ENCODE assay signal across 22 cellular contexts in genomic region chr12:66984962-66985361, GRCh38.
DNase-seq lines count a peak whose midpoint lies in the region; ATAC-seq, FAIRE-seq and TF ChIP-seq lines count a peak whose summit lies in the region.
"Had no signal": no experiment of that assay in that cellular context is flagged by ENCODE, and none has a peak within 500 bp of the region (broad histone marks: within the 10 kb centered on the region; RNA-seq: fewer than 3 reads in every experiment).

No MANE protein-coding gene starts in this region.

- peak; percentile 23; the same call in 1 of the 3 replicates for ATAC-seq in RWPE2 (ENCODE audit: low read depth)
- ATAC-seq: GM12878; stimulated activated naive CD8-positive, alpha-beta T cell treated with anti-CD3 and anti-CD28 coated beads, Interleukin-15, Interleukin-2, amounts not matched to agents 100 U/mL and 50 U/mL, for 24 hours; WTC11 had no signal

- no peaks in the 10 kb centered on the region for H3K4me1 ChIP-seq in RWPE2 (ENCODE audit: insufficient read depth, poor library complexity, severe bottlenecking)
- H3K4me1 ChIP-seq: BE2C had no signal

- TF ChIP-seq RAD21 in Ishikawa (IDR thresholded peaks at IDR 0.05; ENCODE audit: low read depth) = no peak

- intact Hi-C loops in cardiac septum (cut with DNase I) = no loop called here

- H3K36me3 ChIP-seq in RWPE2 (ENCODE audit: low read depth) = no peaks in the 10 kb centered on the region
- H3K36me3 ChIP-seq: BE2C, sigmoid colon, thoracic aorta had no signal

- no peak overlapping the region for H3K27ac ChIP-seq in RWPE2 (ENCODE audit: poor library complexity, severe bottlenecking)
- H3K27ac ChIP-seq: RWPE1, thoracic aorta had no signal

- FAIRE-seq in RCC 7860 (lab: Jason Lieb, UNC) = no peak
- FAIRE-seq: GM12878 had no signal

- no peak for TF ChIP-seq CTCF in RWPE2 (IDR thresholded peaks at IDR 0.05; ENCODE audit: poor library complexity, severe bottlenecking)

- H3K27me3 ChIP-seq in RWPE2 (ENCODE audit: insufficient read depth, poor library complexity, severe bottlenecking) = no peaks in the 10 kb centered on the region
- H3K27me3 ChIP-seq: BE2C, sigmoid colon had no signal

- TF ChIP-seq EP300 in Ishikawa (IDR thresholded peaks at IDR 0.05; ENCODE audit: borderline replicate concordance) = no peak

- H3K4me3 ChIP-seq in RWPE2 (ENCODE audit: severe bottlenecking) = no peak overlapping the region
- H3K4me3 ChIP-seq: GM12878, sigmoid colon, thoracic aorta had no signal

- DNase-seq in COR-L47 (lab: John Stamatoyannopoulos, UW) (peak; percentile 6), RWPE2 (ENCODE audit: low spot score) (no peak), glomerular visceral epithelial cell (ENCODE audit: extremely low spot score) (peak; percentile 46), SIG-M5 treated with dmso at 0.1 percent for 504 hours (lab: John Stamatoyannopoulos, UW; ENCODE audit: unreplicated experiment) (no peak), cardiac septum (ENCODE audit: low spot score) (no peak), RCC 7860 (ENCODE audit: low spot score) (no peak)
- DNase-seq in activated CD8-positive, alpha-beta memory T cell treated with anti-CD3 and anti-CD28 coated beads for 24 hours = no peak
- DNase-seq: activated naive CD4-positive, alpha-beta T cell treated with anti-CD3 and anti-CD28 coated beads, Interleukin-2, amount 50 U/mL, for 16 hours; BE2C; erythroblast; H9; Kasumi-1; NCI-H1092; NCI-H524 treated with DMSO at 0.1 percent for 48 hours; sigmoid colon; stimulated activated naive CD8-positive, alpha-beta T cell treated with anti-CD3 and anti-CD28 coated beads, Interleukin-15, Interleukin-2, amounts not matched to agents 100 U/mL and 50 U/mL, for 24 hours; T-helper 9 cell had no signal

- H3K9me3 ChIP-seq in RWPE2 (ENCODE audit: severe bottlenecking) = no peaks in the 10 kb centered on the region
- H3K9me3 ChIP-seq: BE2C, sigmoid colon, thoracic aorta had no signal

TF ChIP-seq in Ishikawa, 13 proteins besides CTCF, POLR2A, EP300 and RAD21:
- no peak for TF ChIP-seq TEAD4 (IDR thresholded peaks at IDR 0.05)
- peak; percentile 31; the same call in 1 of the 2 replicates for TF ChIP-seq NFIC (IDR thresholded peaks at IDR 0.05)
TF ChIP-seq in Ishikawa: peak in this region for 1.

Comparison
In these comparisons a context has a peak if more than half of its experiments do, and no peak if none do; other contexts are left out.
1. DNase-seq: peak in COR-L47 (single experiment) and glomerular visceral epithelial cell (single experiment); none in RWPE2 (single experiment), SIG-M5 treated with dmso at 0.1 percent for 504 hours (single experiment), activated CD8-positive, alpha-beta memory T cell treated with anti-CD3 and anti-CD28 coated beads for 24 hours (single experiment), cardiac septum (single experiment) and RCC 7860 (single experiment).